In the genomic region with DNA sequence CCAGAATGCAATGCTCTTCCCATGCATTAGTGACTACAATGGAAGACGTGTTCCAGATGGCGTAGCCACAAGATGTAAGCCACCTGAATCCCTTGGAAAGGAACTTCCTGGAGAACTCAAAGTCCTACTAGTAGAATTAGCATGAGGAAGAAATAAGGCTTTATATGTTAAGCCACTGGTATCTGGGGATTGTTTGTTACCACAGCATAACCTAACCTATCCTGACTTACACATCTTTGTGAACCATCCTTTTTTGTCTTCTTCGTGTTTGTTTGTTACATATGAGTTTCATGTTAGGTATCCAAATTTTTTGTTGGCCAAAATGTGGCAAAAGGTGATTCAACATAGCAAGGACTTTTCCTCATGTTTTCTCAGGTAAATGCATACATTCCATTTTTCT, we compare ENCODE assay signal across 6 cellular contexts.
"Had no signal": no experiment of that assay in that cellular context is flagged by ENCODE, and none has a peak within 500 bp of the region (broad histone marks: within the 10 kb centered on the region; RNA-seq: fewer than 3 reads in every experiment).

No MANE protein-coding gene starts in this region.

- FAIRE-seq: HTR-8/SVneo had no signal

- H2AFZ ChIP-seq: GM23248 had no signal

- H3K9ac ChIP-seq: GM23248 had no signal

- DNase-seq: GM23248, GOT3, H7, HCEC 1CT, KG1 had no signal

- H3K27ac ChIP-seq: GM23248 had no signal

- H3K4me3 ChIP-seq: GM23248 had no signal
